8 cellular contexts compared by ENCODE assay signal in the genomic region with DNA sequence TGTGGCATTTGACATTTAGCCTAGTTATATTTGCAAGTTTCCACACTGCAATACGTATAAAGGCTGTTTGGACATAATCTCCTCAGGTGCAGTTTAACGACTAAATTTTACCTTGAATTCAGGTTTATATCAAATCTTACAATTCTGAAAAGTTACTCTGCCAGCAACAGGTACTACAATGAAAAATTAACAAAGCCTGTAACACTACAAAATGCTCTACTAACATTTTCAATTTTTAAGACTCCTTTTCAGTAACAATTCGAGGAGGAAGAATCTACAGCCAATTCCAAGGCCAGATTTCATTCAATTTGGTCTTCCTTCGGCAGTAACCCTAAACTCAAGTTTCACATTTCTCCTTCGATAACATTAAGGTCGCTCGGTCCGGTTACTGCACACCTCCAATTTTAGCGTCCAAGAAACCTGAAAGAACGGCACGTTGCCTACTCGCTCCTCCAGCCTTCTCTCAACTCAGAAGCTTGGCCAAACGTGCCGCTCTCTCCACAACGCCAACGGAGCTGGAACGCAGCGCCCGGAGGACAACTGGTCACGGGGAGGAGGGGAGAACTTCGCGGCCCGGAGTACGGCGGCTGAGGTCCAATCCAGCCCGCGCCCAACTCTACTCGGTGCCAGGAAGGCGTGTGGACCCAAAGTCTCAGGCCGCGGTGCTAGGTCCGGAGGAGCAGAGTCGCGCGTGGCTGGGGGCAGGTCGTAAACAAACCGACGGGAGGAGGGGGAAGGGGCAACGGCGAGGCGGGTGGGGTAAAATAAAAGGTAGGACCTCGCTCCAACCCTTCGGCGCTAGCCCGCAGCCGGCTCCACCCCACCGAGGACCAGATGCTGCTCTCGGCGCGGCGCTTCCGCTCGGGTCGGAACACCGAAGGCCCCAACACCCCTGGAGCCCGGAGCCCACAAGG. TPM values are rescaled to one million over a fixed set of nuclear protein-coding genes. Genes with fewer than 3 reads are reported as not detected.
DNase-seq lines count a peak whose midpoint lies in the region; ATAC-seq and TF ChIP-seq lines count a peak whose summit lies in the region.

No MANE protein-coding gene starts in this region.

- H3K9ac ChIP-seq in adipocyte (ENCODE audit: low read length) (peak overlapping the region; percentile 99), parathyroid adenoma (peak overlapping the region; percentile 85)

- H3K4me3 ChIP-seq in adipocyte (ENCODE audit: low read length) (peak overlapping the region; percentile 90), parathyroid adenoma (ENCODE audit: low read depth, low read length) (peak overlapping the region; percentile 86), uterus (peak overlapping the region; percentile 72 to 94)

- H3K4me2 ChIP-seq in parathyroid adenoma (ENCODE audit: low read length), result peak overlapping the region; percentile 90

- peak overlapping the region; percentile 98 for H2AFZ ChIP-seq in parathyroid adenoma

- H3K79me2 ChIP-seq in parathyroid adenoma, result peaks cover 27% of the 10 kb centered on the region

- H3K4me1 ChIP-seq in adipocyte (ENCODE audit: control insufficient read depth, insufficient read depth, low read length) (peaks cover 25% of the 10 kb centered on the region), parathyroid adenoma (no peaks in the 10 kb centered on the region), uterus (peaks cover 0 to 2% of the 10 kb centered on the region in 2 donors)

- TF ChIP-seq CTCF in parathyroid adenoma (IDR thresholded peaks at IDR 0.05), result no peak
- TF ChIP-seq CTCF in uterus (IDR thresholded peaks at IDR 0.05), result no peak

- ATAC-seq in GM18861 (IDR thresholded peaks at IDR 0.05; ENCODE audit: unreplicated experiment) (peak; percentile 8), HG03066 (IDR thresholded peaks at IDR 0.05; ENCODE audit: low read depth, unreplicated experiment) (peak; percentile 11)

- H3K36me3 ChIP-seq in adipocyte (ENCODE audit: control insufficient read depth, insufficient read depth, low read length, severe bottlenecking) (peaks cover 5% of the 10 kb centered on the region), parathyroid adenoma (ENCODE audit: control insufficient read depth, insufficient read depth, low read length) (no peaks in the 10 kb centered on the region), uterus (no peaks in the 10 kb centered on the region)

- DNase-seq in AG08396 (ENCODE audit: low spot score) (peak; percentile 81), adipocyte (ENCODE audit: low read depth) (peak; percentile 89), cardiac septum (ENCODE audit: low spot score) (peak; percentile 85), uterus (peak; percentile 62 to 73)

- H3K27me3 ChIP-seq in adipocyte (replicated peaks; ENCODE audit: control insufficient read depth, insufficient read depth, low read length), result no peaks in the 10 kb centered on the region
- H3K27me3 ChIP-seq in parathyroid adenoma (ENCODE audit: control insufficient read depth, insufficient read depth, low read length), result no peaks in the 10 kb centered on the region
- H3K27me3 ChIP-seq in uterus, result no peaks in the 10 kb centered on the region

- H3K27ac ChIP-seq in parathyroid adenoma, result peak overlapping the region; percentile 96
- H3K27ac ChIP-seq in uterus, result peak overlapping the region; percentile 95 to 99

- intact Hi-C loops in cardiac septum (cut with DNase I) (loop anchor here (1.0 to 10.0 kb wide), 4 partner anchors 37 to 419 kb away; a partner anchor contains a TSS), uterus (cut with DNase I; ENCODE audit: low total_unique reads) (no loop called here)

- peak in 1 of 2 donors; percentile 12 for TF ChIP-seq POLR2A in uterus (IDR thresholded peaks at IDR 0.05)

- H3K9me3 ChIP-seq in adipocyte (ENCODE audit: control insufficient read depth, low read length) (no peaks in the 10 kb centered on the region), parathyroid adenoma (ENCODE audit: control insufficient read depth, low read length) (no peaks in the 10 kb centered on the region), uterus (no peaks in the 10 kb centered on the region)

TF ChIP-seq in PFSK-1, 5 proteins besides CTCF, POLR2A, EP300 and RAD21:
- TF ChIP-seq, protein P1, sequence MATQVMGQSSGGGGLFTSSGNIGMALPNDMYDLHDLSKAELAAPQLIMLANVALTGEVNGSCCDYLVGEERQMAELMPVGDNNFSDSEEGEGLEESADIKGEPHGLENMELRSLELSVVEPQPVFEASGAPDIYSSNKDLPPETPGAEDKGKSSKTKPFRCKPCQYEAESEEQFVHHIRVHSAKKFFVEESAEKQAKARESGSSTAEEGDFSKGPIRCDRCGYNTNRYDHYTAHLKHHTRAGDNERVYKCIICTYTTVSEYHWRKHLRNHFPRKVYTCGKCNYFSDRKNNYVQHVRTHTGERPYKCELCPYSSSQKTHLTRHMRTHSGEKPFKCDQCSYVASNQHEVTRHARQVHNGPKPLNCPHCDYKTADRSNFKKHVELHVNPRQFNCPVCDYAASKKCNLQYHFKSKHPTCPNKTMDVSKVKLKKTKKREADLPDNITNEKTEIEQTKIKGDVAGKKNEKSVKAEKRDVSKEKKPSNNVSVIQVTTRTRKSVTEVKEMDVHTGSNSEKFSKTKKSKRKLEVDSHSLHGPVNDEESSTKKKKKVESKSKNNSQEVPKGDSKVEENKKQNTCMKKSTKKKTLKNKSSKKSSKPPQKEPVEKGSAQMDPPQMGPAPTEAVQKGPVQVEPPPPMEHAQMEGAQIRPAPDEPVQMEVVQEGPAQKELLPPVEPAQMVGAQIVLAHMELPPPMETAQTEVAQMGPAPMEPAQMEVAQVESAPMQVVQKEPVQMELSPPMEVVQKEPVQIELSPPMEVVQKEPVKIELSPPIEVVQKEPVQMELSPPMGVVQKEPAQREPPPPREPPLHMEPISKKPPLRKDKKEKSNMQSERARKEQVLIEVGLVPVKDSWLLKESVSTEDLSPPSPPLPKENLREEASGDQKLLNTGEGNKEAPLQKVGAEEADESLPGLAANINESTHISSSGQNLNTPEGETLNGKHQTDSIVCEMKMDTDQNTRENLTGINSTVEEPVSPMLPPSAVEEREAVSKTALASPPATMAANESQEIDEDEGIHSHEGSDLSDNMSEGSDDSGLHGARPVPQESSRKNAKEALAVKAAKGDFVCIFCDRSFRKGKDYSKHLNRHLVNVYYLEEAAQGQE (IDR thresholded peaks at IDR 0.05; ENCODE audit: insufficient read depth in 1 of 2, low read depth in 2 of 2, low read length in 2 of 2), result no peak
- TF ChIP-seq POLR2AphosphoS5 (IDR thresholded peaks at IDR 0.05; ENCODE audit: low read depth, low read length) (no peak), SIN3A (IDR thresholded peaks at IDR 0.05; ENCODE audit: borderline replicate concordance, insufficient read depth, low read length) (no peak), FOXP2 (optimal IDR thresholded peaks at IDR 0.05; ENCODE audit: borderline replicate concordance, extremely low read depth, extremely low read length, insufficient read depth) (no peak), TAF1 (IDR thresholded peaks at IDR 0.05; ENCODE audit: borderline replicate concordance, insufficient read depth, low read length) (0 out of 2 replicates have a peak, but pooled peaks have one; percentile 3)

RNA-seq across cellular contexts. Expression of a gene that starts 0.7 kb away (rescaled TPM):
- polyA plus RNA-seq in PFSK-1 (2012; ENCODE audit: insufficient read length, low read depth), result 8.8 TPM
- total RNA-seq in cardiac septum, result 31.6 TPM
- 10 to 100 TPM; 32.4 to 89.6 (median 61.0) TPM for total RNA-seq in uterus

Comparison
In these comparisons a context has a peak if more than half of its experiments do, and no peak if none do; other contexts are left out.
1. Peak in every context shown above with its lines: DNase-seq, ATAC-seq, H3K4me3 ChIP-seq and H3K27ac ChIP-seq.